Comparison of ENCODE assay signal across 8 cellular contexts in genomic region chr5:163505049-163505474, GRCh38. TPM values are rescaled to one million over a fixed set of nuclear protein-coding genes. Genes with fewer than 3 reads are reported as not detected.
DNase-seq lines count a peak whose midpoint lies in the region; ATAC-seq and TF ChIP-seq lines count a peak whose summit lies in the region.

No MANE protein-coding gene starts in this region.

- no peak for TF ChIP-seq CTCF in body of pancreas (IDR thresholded peaks at IDR 0.05)

- H3K4me3 Mint-ChIP-seq in memory B cell = peak overlapping the region; percentile 89

- H3K27me3 Mint-ChIP-seq in memory B cell = no peaks in the 10 kb centered on the region

- ATAC-seq in HG03066 (IDR thresholded peaks at IDR 0.05; ENCODE audit: low read depth, unreplicated experiment) = peak; percentile 4
- peak; percentile 1 for ATAC-seq in body of pancreas
- ATAC-seq in memory B cell (ENCODE audit: low read depth) = peak; percentile 1
- ATAC-seq in aorta (ENCODE audit: low FRiP score) = peak; percentile 1
- no peak for ATAC-seq in HG03135 (IDR thresholded peaks at IDR 0.05; ENCODE audit: unreplicated experiment)

- H3K27ac Mint-ChIP-seq in memory B cell = peak overlapping the region; percentile 100

- DNase-seq in body of pancreas (no peak), memory B cell (ENCODE audit: low spot score in 2 of 2) (no peak), aorta (no peak), NCI-H1092 treated with DMSO at 0.1 percent for 48 hours (lab: John Stamatoyannopoulos, UW) (no peak), COLO668 (lab: John Stamatoyannopoulos, UW; ENCODE audit: unreplicated experiment) (no peak)

- peak overlapping the region; percentile 68 to 87 (median 80) for H3K4me3 ChIP-seq in BLaER1 treated with 17β-estradiol and CSF1 and Interleukin-3, amounts not matched to agents 10 nM and 100 nM
- H3K4me3 ChIP-seq in body of pancreas = peak overlapping the region in 1 of 2 donors; percentile 39
- peak overlapping the region; percentile 43 to 83 for H3K4me3 ChIP-seq in aorta (ENCODE audit: low read length in 2 of 2)

- H3K9ac ChIP-seq in BLaER1 treated with 17β-estradiol and CSF1 and Interleukin-3, amounts not matched to agents 10 nM and 100 nM = peak overlapping the region; percentile 84 to 98 (median 92)

- H3K27ac ChIP-seq in BLaER1 treated with 17β-estradiol and CSF1 and Interleukin-3, amounts not matched to agents 10 nM and 100 nM = peak overlapping the region; percentile 83 to 99 (median 94)
- peak overlapping the region; percentile 86 to 99 (median 98) for H3K27ac ChIP-seq in body of pancreas
- H3K27ac ChIP-seq in aorta (ENCODE audit: low read depth in 1 of 2, low read length in 2 of 2) = peak overlapping the region; percentile 48 to 99

- H3K36me3 Mint-ChIP-seq in memory B cell = no peaks in the 10 kb centered on the region

- H3K4me1 ChIP-seq in BLaER1 treated with 17β-estradiol and CSF1 and Interleukin-3, amounts not matched to agents 10 nM and 100 nM = peaks cover 26 to 46% (median 39%) of the 10 kb centered on the region in 10 experiments
- H3K4me1 ChIP-seq in body of pancreas (peaks cover 45% of the 10 kb centered on the region), aorta (ENCODE audit: control insufficient read depth in 1 of 2, insufficient read depth in 2 of 2, low read length in 2 of 2) (peaks cover 0 to 5% of the 10 kb centered on the region in 2 donors)

- H3K9me3 ChIP-seq in BLaER1 treated with 17β-estradiol and CSF1 and Interleukin-3, amounts not matched to agents 10 nM and 100 nM (replicated peaks in 1 of 11) = no peaks in the 10 kb centered on the region
- H3K9me3 ChIP-seq in body of pancreas (no peaks in the 10 kb centered on the region), aorta (ENCODE audit: control insufficient read depth, low read length) (no peaks in the 10 kb centered on the region)

- peaks cover 37% of the 10 kb centered on the region for H3K4me1 Mint-ChIP-seq in memory B cell

- no peaks in the 10 kb centered on the region for H3K27me3 ChIP-seq in BLaER1 treated with 17β-estradiol and CSF1 and Interleukin-3, amounts not matched to agents 10 nM and 100 nM
- H3K27me3 ChIP-seq in body of pancreas (no peaks in the 10 kb centered on the region), aorta (ENCODE audit: control insufficient read depth in 1 of 2, insufficient read depth in 2 of 2, low read length in 1 of 2) (no peaks in the 10 kb centered on the region)

- peaks cover 0 to 17% (median 4%) of the 10 kb centered on the region in 11 experiments; a peak in 5 of 22 replicates for H3K36me3 ChIP-seq in BLaER1 treated with 17β-estradiol and CSF1 and Interleukin-3, amounts not matched to agents 10 nM and 100 nM
- H3K36me3 ChIP-seq in body of pancreas (replicated peaks in 1 of 2; ENCODE audit: insufficient read depth in 1 of 2, low read depth in 2 of 2) (no peaks in the 10 kb centered on the region), aorta (ENCODE audit: control insufficient read depth in 1 of 2, insufficient read depth in 2 of 2, low read length in 1 of 2) (no peaks in the 10 kb centered on the region)

- WGBS in body of pancreas, 2 donors = 0 to 1% methylated on average over 12 of the region's 12 CpGs
- WGBS in aorta, 2 donors = 1% methylated on average over 12 of the region's 12 CpGs

- intact Hi-C loops in body of pancreas (cut with DNase I) = no loop called here
- intact Hi-C loops in aorta (cut with DNase I) = loop anchor here (1.0 to 5.0 kb wide), 3 partner anchors 43 to 68 kb away; partner anchors contain the start of genes HMMR (in 2 of the 2), NUDCD2 (in 2 of the 2) and CCNG1 (in 1 of the 2)

- peak overlapping the region; percentile 79 to 95 (median 89) for H3K4me2 ChIP-seq in BLaER1 treated with 17β-estradiol and CSF1 and Interleukin-3, amounts not matched to agents 10 nM and 100 nM

- no peaks in the 10 kb centered on the region for H3K9me3 Mint-ChIP-seq in memory B cell

- TF ChIP-seq POLR2A in body of pancreas (IDR thresholded peaks at IDR 0.05) = no peak

- H4K20me1 ChIP-seq in BLaER1 treated with 17β-estradiol and CSF1 and Interleukin-3, amounts not matched to agents 10 nM and 100 nM = peaks cover 17 to 43% (median 41%) of the 10 kb centered on the region in 11 experiments; a peak in 21 of 22 replicates

RNA-seq across cellular contexts. Expression of gene MAT2B, which starts 0.4 kb away (rescaled TPM):
- 10 to 100 TPM; 18.5 to 29.1 TPM for total RNA-seq in body of pancreas
- total RNA-seq in aorta = 10 to 100 TPM; 39.3 to 46.6 TPM
- polyA plus RNA-seq in aorta = 10 to 100 TPM; 40.9 to 62.4 TPM

RNA-seq across cellular contexts. Expression of gene HMMR, which starts 44.6 kb away (rescaled TPM):
- total RNA-seq in body of pancreas = not detected
- 1 to 10 TPM in 1 of 2 donors, not detected in 1; 2.2 TPM for total RNA-seq in aorta
- polyA plus RNA-seq in aorta = under 1 TPM in 1 of 2 donors, not detected in 1; 0.75 TPM

RNA-seq across cellular contexts. Expression of gene NUDCD2, which starts 45.2 kb away (rescaled TPM):
- total RNA-seq in body of pancreas (1 to 10 TPM; 2.0 to 4.2 TPM), aorta (10 to 100 TPM; 14.5 to 20.7 TPM)
- 1 to 10 TPM; 7.7 to 9.1 TPM for polyA plus RNA-seq in aorta
